Comparison of ENCODE assay signal across 9 cellular contexts in genomic region chr6:130170160-130170559, GRCh38. TPM values are rescaled to one million over a fixed set of nuclear protein-coding genes. Genes with fewer than 3 reads are reported as not detected.
DNase-seq lines count a peak whose midpoint lies in the region; ATAC-seq lines count a peak whose summit lies in the region.
"Not testable (repeated sequence)": the region's sequence is repeated elsewhere in the genome, so short reads cannot be mapped to it uniquely, and the experiment has no call there.
"Had no signal": no experiment of that assay in that cellular context is flagged by ENCODE, and none has a peak within 500 bp of the region (broad histone marks: within the 10 kb centered on the region; RNA-seq: fewer than 3 reads in every experiment).

No MANE protein-coding gene starts in this region.

- H3K4me3 Mint-ChIP-seq in CD4-positive, alpha-beta memory T cell; CD8-positive, alpha-beta memory T cell; activated naive CD8-positive, alpha-beta T cell; central memory CD8-positive, alpha-beta T cell; natural killer cell treated with Interleukin-12 subunit alpha and Interleukin-12 subunit beta and Interleukin-15 and Interleukin-18, amount 100 ng/mL, for 72 hours: not testable (repeated sequence)
- peak overlapping the region in 1 of 5 donors; percentile 35 for H3K4me3 Mint-ChIP-seq in immature natural killer cell

- not testable (repeated sequence) for H3K27ac ChIP-seq in CD4-positive, alpha-beta memory T cell (ENCODE audit: low read depth, low read length); CD8-positive, alpha-beta memory T cell (ENCODE audit: low read depth, low read length)

- intact Hi-C loops in CD4-positive, alpha-beta memory T cell (cut with micrococcal nuclease): not testable (repeated sequence)

- not testable (repeated sequence) for DNase-seq in CD4-positive, alpha-beta memory T cell; CD8-positive, alpha-beta memory T cell; central memory CD8-positive, alpha-beta T cell (ENCODE audit: low spot score in 2 of 2); immature natural killer cell; natural killer cell treated with Interleukin-12 subunit alpha and Interleukin-12 subunit beta and Interleukin-15 and Interleukin-18, amount 100 ng/mL, for 72 hours (ENCODE audit: low spot score)

- POLR2A ChIA-PET in CD4-positive, alpha-beta memory T cell (lab: Charles Lee; ENCODE audit: partially characterized antibody); CD8-positive, alpha-beta memory T cell (lab: Charles Lee): not testable (repeated sequence)

- H3K4me1 Mint-ChIP-seq in CD4-positive, alpha-beta memory T cell: peaks cover 3 to 21% (median 19%) of the 10 kb centered on the region in 4 donors
- H3K4me1 Mint-ChIP-seq in CD8-positive, alpha-beta memory T cell: peaks cover 35 to 72% (median 46%) of the 10 kb centered on the region in 3 donors
- not testable (repeated sequence) for H3K4me1 Mint-ChIP-seq in activated naive CD8-positive, alpha-beta T cell (ENCODE audit: low read depth)
- H3K4me1 Mint-ChIP-seq in central memory CD8-positive, alpha-beta T cell: peaks cover 58% of the 10 kb centered on the region
- H3K4me1 Mint-ChIP-seq in immature natural killer cell: peaks cover 63 to 88% of the 10 kb centered on the region in 2 donors
- peaks cover 27 to 28% of the 10 kb centered on the region in 2 donors for H3K4me1 Mint-ChIP-seq in natural killer cell treated with Interleukin-12 subunit alpha and Interleukin-12 subunit beta and Interleukin-15 and Interleukin-18, amount 100 ng/mL, for 72 hours (ENCODE audit: low read depth in 2 of 2)

- ATAC-seq in central memory CD8-positive, alpha-beta T cell (replicated peaks; ENCODE audit: extremely low read depth, poor library complexity, severe bottlenecking); natural killer cell treated with Interleukin-12 subunit alpha and Interleukin-12 subunit beta and Interleukin-15 and Interleukin-18, amount 100 ng/mL, for 72 hours: not testable (repeated sequence)

- peak overlapping the region in 4 of 7 donors; percentile 33 to 72 (median 59) for H3K27ac Mint-ChIP-seq in CD4-positive, alpha-beta memory T cell
- peak overlapping the region in 7 of 8 donors; percentile 44 to 91 (median 71) for H3K27ac Mint-ChIP-seq in CD8-positive, alpha-beta memory T cell
- H3K27ac Mint-ChIP-seq in activated naive CD8-positive, alpha-beta T cell: peak overlapping the region; percentile 62
- H3K27ac Mint-ChIP-seq in central memory CD8-positive, alpha-beta T cell (ENCODE audit: low read depth): peak overlapping the region; percentile 17
- H3K27ac Mint-ChIP-seq in immature natural killer cell: peak overlapping the region; percentile 81 to 90 (median 87)
- peak overlapping the region; percentile 47 to 66 for H3K27ac Mint-ChIP-seq in natural killer cell treated with Interleukin-12 subunit alpha and Interleukin-12 subunit beta and Interleukin-15 and Interleukin-18, amount 100 ng/mL, for 72 hours

- CTCF ChIA-PET in CD4-positive, alpha-beta memory T cell (lab: Charles Lee; ENCODE audit: partially characterized antibody); CD8-positive, alpha-beta memory T cell (lab: Charles Lee): not testable (repeated sequence)

- H3K4me3 ChIP-seq in CD4-positive, alpha-beta memory T cell (ENCODE audit: low read length in 2 of 2); CD8-positive, alpha-beta memory T cell (ENCODE audit: low read length): not testable (repeated sequence)

- not testable (repeated sequence) for H3K9me3 ChIP-seq in CD4-positive, alpha-beta memory T cell (ENCODE audit: control insufficient read depth in 1 of 2, low read length in 2 of 2); CD8-positive, alpha-beta memory T cell (ENCODE audit: low read length)

- H3K9me3 Mint-ChIP-seq in CD4-positive, alpha-beta memory T cell: peaks cover 7 to 31% (median 22%) of the 10 kb centered on the region in 8 donors
- peaks cover 2 to 26% (median 18%) of the 10 kb centered on the region in 5 donors for H3K9me3 Mint-ChIP-seq in CD8-positive, alpha-beta memory T cell
- peaks cover 21% of the 10 kb centered on the region for H3K9me3 Mint-ChIP-seq in activated naive CD8-positive, alpha-beta T cell (ENCODE audit: low read depth)
- peaks cover 28% of the 10 kb centered on the region for H3K9me3 Mint-ChIP-seq in central memory CD8-positive, alpha-beta T cell
- H3K9me3 Mint-ChIP-seq in immature natural killer cell: not testable (repeated sequence)
- peaks cover 15% of the 10 kb centered on the region for H3K9me3 Mint-ChIP-seq in natural killer cell treated with Interleukin-12 subunit alpha and Interleukin-12 subunit beta and Interleukin-15 and Interleukin-18, amount 100 ng/mL, for 72 hours

- H3K36me3 ChIP-seq in CD4-positive, alpha-beta memory T cell (ENCODE audit: insufficient read depth, low read length): not testable (repeated sequence)
- peaks cover 20% of the 10 kb centered on the region for H3K36me3 ChIP-seq in CD8-positive, alpha-beta memory T cell (ENCODE audit: insufficient read depth, low read length)

- not testable (repeated sequence) for H3K27me3 Mint-ChIP-seq in CD4-positive, alpha-beta memory T cell; CD8-positive, alpha-beta memory T cell; activated naive CD8-positive, alpha-beta T cell; central memory CD8-positive, alpha-beta T cell; immature natural killer cell (ENCODE audit: low read depth in 3 of 3); natural killer cell treated with Interleukin-12 subunit alpha and Interleukin-12 subunit beta and Interleukin-15 and Interleukin-18, amount 100 ng/mL, for 72 hours

- not testable (repeated sequence) for H3K4me1 ChIP-seq in CD4-positive, alpha-beta memory T cell (ENCODE audit: insufficient read depth, low read length); CD8-positive, alpha-beta memory T cell (ENCODE audit: insufficient read depth, low read length)

- H3K27me3 ChIP-seq in CD4-positive, alpha-beta memory T cell (ENCODE audit: insufficient read depth, low read length); CD8-positive, alpha-beta memory T cell (ENCODE audit: insufficient read depth, low read length, poor library complexity, severe bottlenecking): not testable (repeated sequence)

- peaks cover 58 to 66% of the 10 kb centered on the region in 2 donors for H3K36me3 Mint-ChIP-seq in CD4-positive, alpha-beta memory T cell
- H3K36me3 Mint-ChIP-seq in CD8-positive, alpha-beta memory T cell: peaks cover 39 to 82% (median 69%) of the 10 kb centered on the region in 3 donors
- H3K36me3 Mint-ChIP-seq in activated naive CD8-positive, alpha-beta T cell: peaks cover 34% of the 10 kb centered on the region
- peaks cover 41% of the 10 kb centered on the region for H3K36me3 Mint-ChIP-seq in central memory CD8-positive, alpha-beta T cell (ENCODE audit: insufficient read depth)
- H3K36me3 Mint-ChIP-seq in immature natural killer cell: peaks cover 41 to 72% (median 46%) of the 10 kb centered on the region in 3 donors
- peaks cover 30% of the 10 kb centered on the region for H3K36me3 Mint-ChIP-seq in natural killer cell treated with Interleukin-12 subunit alpha and Interleukin-12 subunit beta and Interleukin-15 and Interleukin-18, amount 100 ng/mL, for 72 hours

RNA-seq across cellular contexts. Expression of gene SAMD3, which starts 52.6 kb away (rescaled TPM):
- total RNA-seq in CD4-positive, alpha-beta memory T cell: 10 to 100 TPM; 24.1 to 29.7 TPM
- polyA plus RNA-seq in CD4-positive, alpha-beta memory T cell: 10 to 100 TPM; 55.1 to 69.2 TPM
- 10 to 100 TPM; 12.5 to 14.5 TPM for total RNA-seq in CD8-positive, alpha-beta memory T cell
- polyA plus RNA-seq in CD8-positive, alpha-beta memory T cell: 220 TPM
- polyA plus RNA-seq in immature natural killer cell: 100 to 1,000 TPM; 208 to 376 (median 275) TPM
- total RNA-seq in natural killer cell treated with Interleukin-12 subunit alpha and Interleukin-12 subunit beta and Interleukin-15 and Interleukin-18, amount 100 ng/mL, for 72 hours: 10 to 100 TPM; 14.6 to 39.3 TPM
- total RNA-seq: Daoy, G401 had no signal
- polyA plus RNA-seq: A549 had no signal

Comparison
In these comparisons a context has a peak if more than half of its experiments do, and no peak if none do; other contexts are left out.
1. H3K27ac Mint-ChIP-seq: peak in every context shown above with its lines; median percentile 87 in immature natural killer cell; 71 in CD8-positive, alpha-beta memory T cell; 62 in activated naive CD8-positive, alpha-beta T cell; 59 in CD4-positive, alpha-beta memory T cell; 56 in natural killer cell treated with Interleukin-12 subunit alpha and Interleukin-12 subunit beta and Interleukin-15 and Interleukin-18, amount 100 ng/mL, for 72 hours; 17 in central memory CD8-positive, alpha-beta T cell.